Comparison of ENCODE assay signal across 17 cellular contexts in genomic region chr9:122200960-122201635, GRCh38. TPM values are rescaled to one million over a fixed set of nuclear protein-coding genes. Genes with fewer than 3 reads are reported as not detected.
DNase-seq lines count a peak whose midpoint lies in the region; ATAC-seq lines count a peak whose summit lies in the region.
"Had no signal": no experiment of that assay in that cellular context is flagged by ENCODE, and none has a peak within 500 bp of the region (broad histone marks: within the 10 kb centered on the region; RNA-seq: fewer than 3 reads in every experiment).

No MANE protein-coding gene starts in this region.

- DNase-seq in HT1080 (ENCODE audit: low read depth) (peak; percentile 87), astrocyte of the hippocampus (ENCODE audit: low read depth, low spot score) (peak; percentile 54), left ventricle myocardium superior (peak; percentile 37), OCI-M2 (lab: John Stamatoyannopoulos, UW; ENCODE audit: unreplicated experiment) (no peak), NCI-H1417 (lab: John Stamatoyannopoulos, UW) (no peak)
- no peak for DNase-seq in activated T-cell treated with anti-CD3 and anti-CD28 coated beads, Interleukin-2, amount 50 U/mL, for 24 hours
- DNase-seq: activated CD4-positive, CD25-positive, alpha-beta regulatory T cell; activated CD8-positive, alpha-beta memory T cell treated with anti-CD3 and anti-CD28 coated beads, Interleukin-2, amount 50 U/mL, for 4 hours; activated naive CD4-positive, alpha-beta T cell treated with anti-CD3 and anti-CD28 coated beads, Interleukin-2, amount 50 U/mL, for 16 hours; DMS 273 treated with DMSO at 0.1 percent for 48 hours; NCI-H1092 treated with DMSO at 0.1 percent for 48 hours; NCI-H345; substantia nigra had no signal

- H3K4me3 ChIP-seq in ACC112 (ENCODE audit: low read depth, low read length): no peak overlapping the region
- H3K4me3 ChIP-seq: smooth muscle cell had no signal

- H2AFZ ChIP-seq in ACC112 (ENCODE audit: low read length, unreplicated experiment): no peak overlapping the region

- H3K27ac ChIP-seq in ACC112 (ENCODE audit: low read depth, low read length): peak overlapping the region; percentile 67

- ATAC-seq in left ventricle myocardium superior (peak; percentile 32), GM21526 (IDR thresholded peaks at IDR 0.05; ENCODE audit: low FRiP score, unreplicated experiment) (no peak)
- ATAC-seq: esophagus mucosa had no signal

- no peak overlapping the region for H3K27ac Mint-ChIP-seq in activated T-cell treated with anti-CD3 and anti-CD28 coated beads, Interleukin-2, amount 50 U/mL, for 24 hours

- H3K9me3 Mint-ChIP-seq in activated T-cell treated with anti-CD3 and anti-CD28 coated beads, Interleukin-2, amount 50 U/mL, for 24 hours: no peaks in the 10 kb centered on the region

- H3K4me3 Mint-ChIP-seq in activated T-cell treated with anti-CD3 and anti-CD28 coated beads, Interleukin-2, amount 50 U/mL, for 24 hours: no peak overlapping the region

- no peaks in the 10 kb centered on the region for H3K27me3 ChIP-seq in ACC112 (ENCODE audit: insufficient read depth, low read length)

- no peaks in the 10 kb centered on the region for H3K36me3 Mint-ChIP-seq in activated T-cell treated with anti-CD3 and anti-CD28 coated beads, Interleukin-2, amount 50 U/mL, for 24 hours (ENCODE audit: low read depth)

- peaks cover 22% of the 10 kb centered on the region for H3K4me1 ChIP-seq in ACC112 (ENCODE audit: control insufficient read depth, insufficient read depth, low read length, unreplicated experiment)

- intact Hi-C loops in left ventricle myocardium superior (cut with micrococcal nuclease): no loop called here

- H3K79me2 ChIP-seq in ACC112 (ENCODE audit: control insufficient read depth, insufficient read depth, low read length, unreplicated experiment): no peaks in the 10 kb centered on the region

- H3K4me1 Mint-ChIP-seq in activated T-cell treated with anti-CD3 and anti-CD28 coated beads, Interleukin-2, amount 50 U/mL, for 24 hours (ENCODE audit: low read depth): no peaks in the 10 kb centered on the region

- H3K27me3 Mint-ChIP-seq in activated T-cell treated with anti-CD3 and anti-CD28 coated beads, Interleukin-2, amount 50 U/mL, for 24 hours: peaks cover 5% of the 10 kb centered on the region

- no peaks in the 10 kb centered on the region for H3K36me3 ChIP-seq in ACC112 (ENCODE audit: insufficient read depth, low read length)

RNA-seq across cellular contexts. Expression of gene LHX6, which starts 27.7 kb away (rescaled TPM):
- 0.77 and 1.4 TPM in 2 replicates for total RNA-seq in HT1080 (2014; rRNA removed; shearing (Covaris generic))
- 1.6 and 1.8 TPM in 2 replicates for polyA plus RNA-seq in HT1080 (2015; cell fraction: cytosol; rRNA removed)
- polyA plus RNA-seq in HT1080 (2015; cell fraction: nucleus; rRNA removed): 0.63 and 1.0 TPM in 2 replicates
- total RNA-seq in left ventricle myocardium superior: 8.0 TPM
- total RNA-seq: smooth muscle cell had no signal
- polyA plus RNA-seq: smooth muscle cell had no signal

RNA-seq across cellular contexts. Expression of gene MORN5, which starts 41.4 kb away (rescaled TPM):
- total RNA-seq in HT1080 (2014; rRNA removed; shearing (Covaris generic)): not detected in 2 replicates
- not detected in 2 replicates for polyA plus RNA-seq in HT1080 (2015; cell fraction: cytosol; rRNA removed)
- not detected in 2 replicates for polyA plus RNA-seq in HT1080 (2015; cell fraction: nucleus; rRNA removed)
- not detected for total RNA-seq in left ventricle myocardium superior
- total RNA-seq: esophagus mucosa, smooth muscle cell had no signal
- polyA plus RNA-seq: smooth muscle cell had no signal

RNA-seq across cellular contexts. Expression of gene NDUFA8, which starts 41.5 kb away (rescaled TPM):
- total RNA-seq in HT1080 (2014; rRNA removed; shearing (Covaris generic)): 60.8 and 76.1 TPM in 2 replicates
- polyA plus RNA-seq in HT1080 (2015; cell fraction: cytosol; rRNA removed): 93.4 and 101 TPM in 2 replicates
- polyA plus RNA-seq in HT1080 (2015; cell fraction: nucleus; rRNA removed): 39.9 and 42.3 TPM in 2 replicates
- total RNA-seq in left ventricle myocardium superior: 321 TPM

Comparison
In these comparisons a context has a peak if more than half of its experiments do, and no peak if none do; other contexts are left out.
1. DNase-seq: peak in HT1080 (single experiment), astrocyte of the hippocampus (single experiment) and left ventricle myocardium superior (single experiment); none in OCI-M2 (single experiment), activated T-cell treated with anti-CD3 and anti-CD28 coated beads, Interleukin-2, amount 50 U/mL, for 24 hours (single experiment) and NCI-H1417 (0 of 3).